8 cellular contexts compared by ENCODE assay signal in the genomic region with DNA sequence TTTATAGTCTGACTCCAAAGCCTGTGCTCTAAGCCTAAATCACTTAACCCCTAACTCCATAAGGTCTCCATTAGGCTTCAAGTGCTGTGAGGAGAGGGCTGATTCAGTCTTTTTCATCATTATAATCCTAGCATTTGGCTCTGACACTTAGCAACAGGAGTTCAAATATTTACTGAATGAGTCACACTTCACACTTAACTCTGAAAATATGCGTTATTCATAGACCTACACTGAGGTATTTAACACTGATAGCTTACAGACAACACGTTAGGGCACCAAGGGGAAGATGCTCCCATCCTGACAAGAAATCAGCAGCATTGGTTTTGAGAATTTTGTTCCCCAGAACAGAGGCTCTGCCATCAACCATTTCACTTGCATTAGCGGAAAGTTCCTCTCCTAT. TPM values are rescaled to one million over a fixed set of nuclear protein-coding genes. Genes with fewer than 3 reads are reported as not detected.
DNase-seq lines count a peak whose midpoint lies in the region; ATAC-seq and TF ChIP-seq lines count a peak whose summit lies in the region.

No MANE protein-coding gene starts in this region.

- no peak overlapping the region for H3K4me3 ChIP-seq in choroid plexus epithelial cell (ENCODE audit: low read depth, low read length)

- no peak for ATAC-seq in GM21360 (IDR thresholded peaks at IDR 0.05; ENCODE audit: unreplicated experiment)
- ATAC-seq in GM18502 (IDR thresholded peaks at IDR 0.05; ENCODE audit: poor library complexity, unreplicated experiment), result no peak
- ATAC-seq in GM18870 (IDR thresholded peaks at IDR 0.05; ENCODE audit: unreplicated experiment), result no peak

- DNase-seq in DMS153 treated with DMSO at 0.1 percent for 48 hours (lab: John Stamatoyannopoulos, UW; ENCODE audit: unreplicated experiment), result peak; percentile 11
- peak; percentile 48 for DNase-seq in NCI-H2029 (lab: John Stamatoyannopoulos, UW)
- DNase-seq in choroid plexus epithelial cell (ENCODE audit: low read depth), result peak; percentile 87
- DNase-seq in myocyte (ENCODE audit: low read depth), result peak; percentile 51
- DNase-seq in activated gamma-delta T cell (lab: John Stamatoyannopoulos, UW), result no peak

- no peak for TF ChIP-seq CTCF in choroid plexus epithelial cell (conservative IDR thresholded peaks at IDR 0.05; ENCODE audit: low read depth, low read length)

RNA-seq across cellular contexts. Expression of gene MSL2, which starts 53.5 kb away (rescaled TPM):
- 14.4 and 19.9 TPM in 2 replicates for total RNA-seq in myocyte
- 6.6 TPM for polyA plus RNA-seq in myocyte (2012)
